In the genomic region with DNA sequence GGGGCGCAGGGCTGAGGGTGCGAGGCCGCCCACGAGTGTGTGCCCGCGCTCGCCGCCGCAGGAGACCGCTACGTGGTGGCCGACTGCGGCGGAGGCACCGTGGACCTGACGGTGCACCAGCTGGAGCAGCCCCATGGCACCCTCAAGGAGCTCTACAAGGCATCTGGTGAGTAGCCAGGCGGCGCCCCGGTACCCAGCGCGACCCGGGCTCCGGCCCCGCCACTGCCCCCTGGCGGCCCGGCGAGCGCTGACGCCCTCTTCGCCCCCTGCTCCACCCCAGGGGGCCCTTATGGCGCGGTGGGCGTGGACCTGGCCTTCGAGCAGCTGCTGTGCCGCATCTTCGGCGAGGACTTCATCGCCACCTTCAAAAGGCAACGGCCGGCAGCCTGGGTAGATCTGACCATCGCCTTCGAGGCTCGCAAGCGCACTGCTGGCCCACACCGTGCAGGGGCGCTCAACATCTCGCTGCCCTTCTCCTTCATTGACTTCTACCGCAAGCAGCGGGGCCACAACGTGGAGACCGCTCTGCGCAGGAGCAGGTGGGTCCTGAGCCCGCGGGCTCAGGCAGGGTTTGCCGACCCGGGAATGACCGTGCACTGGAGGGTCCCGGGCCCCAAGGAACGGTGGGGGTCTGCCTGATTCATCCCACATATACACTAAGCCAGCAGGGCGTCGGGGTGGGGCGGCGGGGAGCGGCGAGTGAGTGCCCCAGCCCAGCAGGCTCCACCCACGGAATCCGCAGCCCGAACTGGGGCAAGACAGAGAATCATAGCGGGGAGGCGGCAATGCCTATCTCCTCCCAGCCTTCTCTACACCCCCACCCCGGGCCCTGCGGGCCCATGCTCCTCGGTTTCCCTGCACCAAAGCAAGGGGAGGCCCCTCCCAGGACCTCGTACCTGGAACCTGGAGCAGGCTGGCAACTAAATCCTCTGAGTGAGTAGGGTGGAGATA, we compare ENCODE assay signal across 1 cellular context.
TF ChIP-seq lines count a peak whose summit lies in the region.

No MANE protein-coding gene starts in this region.

TF ChIP-seq in HepG2, 621 proteins besides CTCF, POLR2A, EP300 and RAD21 (continued from another document and continues in another):
- peak; percentile 78; the same call in 1 of the 2 replicates for TF ChIP-seq PRDM4 (CRISPR knock-in tag; IDR thresholded peaks at IDR 0.05; ENCODE audit: borderline replicate concordance)
- TF ChIP-seq KDM2A (CRISPR knock-in tag; IDR thresholded peaks at IDR 0.05; ENCODE audit: borderline replicate concordance, low read depth), result peak; percentile 99
- no peak for TF ChIP-seq ATRX (CRISPR knock-in tag; IDR thresholded peaks at IDR 0.05; ENCODE audit: borderline replicate concordance)
- no peak for TF ChIP-seq FOXA1 (IDR thresholded peaks at IDR 0.05)
- TF ChIP-seq FOXA1 (CRISPR knock-in tag; IDR thresholded peaks at IDR 0.05), result peak; percentile 13; the same call in 1 of the 2 replicates
- peak; percentile 3; the same call in 1 of the 2 replicates for TF ChIP-seq RXRA (CRISPR knock-in tag; IDR thresholded peaks at IDR 0.05)
- TF ChIP-seq NPAS2 (CRISPR knock-in tag; IDR thresholded peaks at IDR 0.05; ENCODE audit: borderline replicate concordance), result no peak
- TF ChIP-seq HHEX (CRISPR knock-in tag; IDR thresholded peaks at IDR 0.05), result no peak
- peak; percentile 53 for TF ChIP-seq ZSCAN31 (CRISPR knock-in tag; IDR thresholded peaks at IDR 0.05; ENCODE audit: low read depth)
- TF ChIP-seq, protein P1, sequence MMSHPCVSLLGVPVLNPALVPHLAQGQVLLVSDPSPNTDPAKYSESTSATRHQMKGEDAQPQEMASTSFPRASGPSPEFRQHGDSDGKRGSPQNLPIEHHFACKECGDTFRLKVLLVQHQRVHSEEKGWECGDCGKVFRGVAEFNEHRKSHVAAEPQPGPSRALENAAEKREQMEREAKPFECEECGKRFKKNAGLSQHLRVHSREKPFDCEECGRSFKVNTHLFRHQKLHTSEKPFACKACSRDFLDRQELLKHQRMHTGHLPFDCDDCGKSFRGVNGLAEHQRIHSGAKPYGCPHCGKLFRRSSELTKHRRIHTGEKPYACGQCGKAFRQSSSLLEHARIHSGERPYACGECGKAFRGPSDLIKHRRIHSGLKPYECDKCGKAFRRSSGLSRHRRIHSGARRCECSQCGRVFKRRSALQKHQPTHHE (CRISPR knock-in tag; IDR thresholded peaks at IDR 0.05; ENCODE audit: borderline replicate concordance), result no peak
- TF ChIP-seq ZBTB26 (CRISPR knock-in tag; IDR thresholded peaks at IDR 0.05; ENCODE audit: borderline replicate concordance), result peak; percentile 33; the same call in 1 of the 2 replicates
- TF ChIP-seq, protein P2, sequence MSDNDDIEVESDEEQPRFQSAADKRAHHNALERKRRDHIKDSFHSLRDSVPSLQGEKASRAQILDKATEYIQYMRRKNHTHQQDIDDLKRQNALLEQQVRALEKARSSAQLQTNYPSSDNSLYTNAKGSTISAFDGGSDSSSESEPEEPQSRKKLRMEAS (IDR thresholded peaks at IDR 0.05), result peak; percentile 53; the same call in 1 of the 2 replicates
- TF ChIP-seq MEF2D (CRISPR knock-in tag; IDR thresholded peaks at IDR 0.05), result peak; percentile 32; the same call in 1 of the 2 replicates
- no peak for TF ChIP-seq KMT2B (CRISPR knock-in tag; IDR thresholded peaks at IDR 0.05)
- TF ChIP-seq SP5 (CRISPR knock-in tag; IDR thresholded peaks at IDR 0.05; ENCODE audit: borderline replicate concordance, low read depth), result peak; percentile 48; the same call in 1 of the 2 replicates
- peak; percentile 61 for TF ChIP-seq ZFY (CRISPR knock-in tag; IDR thresholded peaks at IDR 0.05)
- TF ChIP-seq AHR (CRISPR knock-in tag; IDR thresholded peaks at IDR 0.05), result 0 out of 2 replicates have a peak, but pooled peaks have one; percentile 48
- peak; percentile 75 for TF ChIP-seq ZNF777 (CRISPR knock-in tag; IDR thresholded peaks at IDR 0.05)
- TF ChIP-seq SIX1 (CRISPR knock-in tag; IDR thresholded peaks at IDR 0.05; ENCODE audit: borderline replicate concordance), result no peak
- TF ChIP-seq, protein P3, sequence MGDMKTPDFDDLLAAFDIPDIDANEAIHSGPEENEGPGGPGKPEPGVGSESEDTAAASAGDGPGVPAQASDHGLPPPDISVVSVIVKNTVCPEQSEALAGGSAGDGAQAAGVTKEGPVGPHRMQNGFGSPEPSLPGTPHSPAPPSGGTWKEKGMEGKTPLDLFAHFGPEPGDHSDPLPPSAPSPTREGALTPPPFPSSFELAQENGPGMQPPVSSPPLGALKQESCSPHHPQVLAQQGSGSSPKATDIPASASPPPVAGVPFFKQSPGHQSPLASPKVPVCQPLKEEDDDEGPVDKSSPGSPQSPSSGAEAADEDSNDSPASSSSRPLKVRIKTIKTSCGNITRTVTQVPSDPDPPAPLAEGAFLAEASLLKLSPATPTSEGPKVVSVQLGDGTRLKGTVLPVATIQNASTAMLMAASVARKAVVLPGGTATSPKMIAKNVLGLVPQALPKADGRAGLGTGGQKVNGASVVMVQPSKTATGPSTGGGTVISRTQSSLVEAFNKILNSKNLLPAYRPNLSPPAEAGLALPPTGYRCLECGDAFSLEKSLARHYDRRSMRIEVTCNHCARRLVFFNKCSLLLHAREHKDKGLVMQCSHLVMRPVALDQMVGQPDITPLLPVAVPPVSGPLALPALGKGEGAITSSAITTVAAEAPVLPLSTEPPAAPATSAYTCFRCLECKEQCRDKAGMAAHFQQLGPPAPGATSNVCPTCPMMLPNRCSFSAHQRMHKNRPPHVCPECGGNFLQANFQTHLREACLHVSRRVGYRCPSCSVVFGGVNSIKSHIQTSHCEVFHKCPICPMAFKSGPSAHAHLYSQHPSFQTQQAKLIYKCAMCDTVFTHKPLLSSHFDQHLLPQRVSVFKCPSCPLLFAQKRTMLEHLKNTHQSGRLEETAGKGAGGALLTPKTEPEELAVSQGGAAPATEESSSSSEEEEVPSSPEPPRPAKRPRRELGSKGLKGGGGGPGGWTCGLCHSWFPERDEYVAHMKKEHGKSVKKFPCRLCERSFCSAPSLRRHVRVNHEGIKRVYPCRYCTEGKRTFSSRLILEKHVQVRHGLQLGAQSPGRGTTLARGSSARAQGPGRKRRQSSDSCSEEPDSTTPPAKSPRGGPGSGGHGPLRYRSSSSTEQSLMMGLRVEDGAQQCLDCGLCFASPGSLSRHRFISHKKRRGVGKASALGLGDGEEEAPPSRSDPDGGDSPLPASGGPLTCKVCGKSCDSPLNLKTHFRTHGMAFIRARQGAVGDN (CRISPR knock-in tag; IDR thresholded peaks at IDR 0.05), result peak; percentile 88
- no peak for TF ChIP-seq GPN1 (CRISPR knock-in tag; IDR thresholded peaks at IDR 0.05; ENCODE audit: borderline replicate concordance)
- TF ChIP-seq ZNF331 (CRISPR knock-in tag; IDR thresholded peaks at IDR 0.05), result peak; percentile 65
- TF ChIP-seq GMEB2 (CRISPR knock-in tag; IDR thresholded peaks at IDR 0.05; ENCODE audit: low read depth), result no peak
- TF ChIP-seq ZNF44 (CRISPR knock-in tag; IDR thresholded peaks at IDR 0.05), result 0 out of 2 replicates have a peak, but pooled peaks have one; percentile 84
- TF ChIP-seq ETS1 (CRISPR knock-in tag; IDR thresholded peaks at IDR 0.05), result 0 out of 2 replicates have a peak, but pooled peaks have one; percentile 11
- TF ChIP-seq ZNF710 (CRISPR knock-in tag; IDR thresholded peaks at IDR 0.05; ENCODE audit: borderline replicate concordance), result peak; percentile 63; the same call in 1 of the 2 replicates
- peak; percentile 13; the same call in 1 of the 3 replicates for TF ChIP-seq MXI1 (IDR thresholded peaks at IDR 0.05; ENCODE audit: borderline replicate concordance, low read depth, low read length)
- TF ChIP-seq HIC2 (CRISPR knock-in tag; IDR thresholded peaks at IDR 0.05; ENCODE audit: low read depth), result 0 out of 2 replicates have a peak, but pooled peaks have one; percentile 45
- peak; percentile 38; the same call in 1 of the 2 replicates for TF ChIP-seq IRF2 (CRISPR knock-in tag; IDR thresholded peaks at IDR 0.05)
- TF ChIP-seq SMAD1 (CRISPR knock-in tag; IDR thresholded peaks at IDR 0.05; ENCODE audit: borderline replicate concordance, low read depth), result peak; percentile 53; the same call in 1 of the 2 replicates
- TF ChIP-seq HDAC1 (CRISPR knock-in tag; IDR thresholded peaks at IDR 0.05), result peak; percentile 72
- no peak for TF ChIP-seq ZNF704 (CRISPR knock-in tag; IDR thresholded peaks at IDR 0.05; ENCODE audit: borderline replicate concordance)
- peak; percentile 87 for TF ChIP-seq ZNF501 (CRISPR knock-in tag; IDR thresholded peaks at IDR 0.05)
- TF ChIP-seq ZSCAN21 (CRISPR knock-in tag; IDR thresholded peaks at IDR 0.05; ENCODE audit: borderline replicate concordance), result peak; percentile 90; the same call in 1 of the 2 replicates
- no peak for TF ChIP-seq ZNF558 (CRISPR knock-in tag; IDR thresholded peaks at IDR 0.05; ENCODE audit: borderline replicate concordance)
